In the genomic region with DNA sequence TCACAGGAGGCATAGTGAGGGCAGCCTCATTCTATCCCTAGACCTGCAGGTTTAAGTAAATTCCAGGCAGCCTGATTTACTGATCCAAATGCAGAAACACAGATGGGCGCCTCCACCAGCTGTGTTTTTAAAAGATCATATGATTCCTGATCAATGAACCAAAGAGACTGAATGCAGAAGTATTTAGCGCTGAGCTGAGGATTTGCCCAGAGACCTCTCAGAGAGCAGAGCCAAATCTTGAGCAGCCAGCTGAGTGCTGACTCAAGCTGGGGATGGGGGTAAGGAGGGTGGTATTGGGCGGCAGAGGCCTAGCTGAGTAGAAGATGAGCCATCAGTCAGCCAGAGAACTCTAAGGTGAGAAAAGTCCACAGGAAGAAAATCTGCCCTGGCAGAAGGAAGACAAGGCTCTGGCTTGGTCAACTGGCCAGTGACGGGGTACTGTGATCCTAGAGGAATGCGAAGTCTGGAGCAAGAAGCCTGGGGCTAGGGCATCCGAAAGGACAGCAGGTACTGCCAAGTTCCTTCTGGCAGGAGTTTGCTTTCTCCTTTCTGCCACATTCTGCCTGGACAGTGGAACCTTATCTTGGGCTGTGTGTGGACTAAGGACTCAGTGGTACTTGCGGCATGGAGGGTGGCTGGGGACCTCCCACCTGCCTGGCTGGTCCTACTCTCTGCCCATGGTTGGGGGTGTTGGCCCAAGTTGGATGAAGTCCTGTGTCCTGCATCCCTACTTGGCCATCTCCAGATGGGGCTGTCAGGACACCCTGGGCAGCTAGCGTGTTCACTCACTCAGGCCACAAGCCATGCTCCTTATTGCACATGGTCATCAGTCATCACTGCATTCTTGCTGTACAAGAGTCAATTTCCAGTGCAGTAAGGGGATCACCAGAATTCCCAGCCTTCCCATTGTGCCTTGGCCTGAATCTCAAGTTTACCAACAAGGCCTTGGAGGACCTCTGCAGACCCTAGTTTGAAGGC, we compare ENCODE assay signal across 1 cellular context.
TF ChIP-seq lines count a peak whose summit lies in the region.

No MANE protein-coding gene starts in this region.

TF ChIP-seq in GM23338, 12 proteins besides CTCF, POLR2A, EP300 and RAD21 (continued from another document):
- TF ChIP-seq JUNB (IDR thresholded peaks at IDR 0.05; ENCODE audit: unreplicated experiment) = no peak
- TF ChIP-seq POLR2AphosphoS5 (IDR thresholded peaks at IDR 0.05; ENCODE audit: low read depth) = no peak
- TF ChIP-seq EZH2phosphoT487 (IDR thresholded peaks at IDR 0.05; ENCODE audit: unreplicated experiment) = no peak
- no peak for TF ChIP-seq STAT1 (IDR thresholded peaks at IDR 0.05; ENCODE audit: unreplicated experiment)
- TF ChIP-seq, protein P1, sequence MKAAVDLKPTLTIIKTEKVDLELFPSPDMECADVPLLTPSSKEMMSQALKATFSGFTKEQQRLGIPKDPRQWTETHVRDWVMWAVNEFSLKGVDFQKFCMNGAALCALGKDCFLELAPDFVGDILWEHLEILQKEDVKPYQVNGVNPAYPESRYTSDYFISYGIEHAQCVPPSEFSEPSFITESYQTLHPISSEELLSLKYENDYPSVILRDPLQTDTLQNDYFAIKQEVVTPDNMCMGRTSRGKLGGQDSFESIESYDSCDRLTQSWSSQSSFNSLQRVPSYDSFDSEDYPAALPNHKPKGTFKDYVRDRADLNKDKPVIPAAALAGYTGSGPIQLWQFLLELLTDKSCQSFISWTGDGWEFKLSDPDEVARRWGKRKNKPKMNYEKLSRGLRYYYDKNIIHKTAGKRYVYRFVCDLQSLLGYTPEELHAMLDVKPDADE (IDR thresholded peaks at IDR 0.05) = no peak
- TF ChIP-seq CREB1 (CRISPR knock-in tag; IDR thresholded peaks at IDR 0.05; ENCODE audit: low read depth) = no peak
- TF ChIP-seq, protein P2, sequence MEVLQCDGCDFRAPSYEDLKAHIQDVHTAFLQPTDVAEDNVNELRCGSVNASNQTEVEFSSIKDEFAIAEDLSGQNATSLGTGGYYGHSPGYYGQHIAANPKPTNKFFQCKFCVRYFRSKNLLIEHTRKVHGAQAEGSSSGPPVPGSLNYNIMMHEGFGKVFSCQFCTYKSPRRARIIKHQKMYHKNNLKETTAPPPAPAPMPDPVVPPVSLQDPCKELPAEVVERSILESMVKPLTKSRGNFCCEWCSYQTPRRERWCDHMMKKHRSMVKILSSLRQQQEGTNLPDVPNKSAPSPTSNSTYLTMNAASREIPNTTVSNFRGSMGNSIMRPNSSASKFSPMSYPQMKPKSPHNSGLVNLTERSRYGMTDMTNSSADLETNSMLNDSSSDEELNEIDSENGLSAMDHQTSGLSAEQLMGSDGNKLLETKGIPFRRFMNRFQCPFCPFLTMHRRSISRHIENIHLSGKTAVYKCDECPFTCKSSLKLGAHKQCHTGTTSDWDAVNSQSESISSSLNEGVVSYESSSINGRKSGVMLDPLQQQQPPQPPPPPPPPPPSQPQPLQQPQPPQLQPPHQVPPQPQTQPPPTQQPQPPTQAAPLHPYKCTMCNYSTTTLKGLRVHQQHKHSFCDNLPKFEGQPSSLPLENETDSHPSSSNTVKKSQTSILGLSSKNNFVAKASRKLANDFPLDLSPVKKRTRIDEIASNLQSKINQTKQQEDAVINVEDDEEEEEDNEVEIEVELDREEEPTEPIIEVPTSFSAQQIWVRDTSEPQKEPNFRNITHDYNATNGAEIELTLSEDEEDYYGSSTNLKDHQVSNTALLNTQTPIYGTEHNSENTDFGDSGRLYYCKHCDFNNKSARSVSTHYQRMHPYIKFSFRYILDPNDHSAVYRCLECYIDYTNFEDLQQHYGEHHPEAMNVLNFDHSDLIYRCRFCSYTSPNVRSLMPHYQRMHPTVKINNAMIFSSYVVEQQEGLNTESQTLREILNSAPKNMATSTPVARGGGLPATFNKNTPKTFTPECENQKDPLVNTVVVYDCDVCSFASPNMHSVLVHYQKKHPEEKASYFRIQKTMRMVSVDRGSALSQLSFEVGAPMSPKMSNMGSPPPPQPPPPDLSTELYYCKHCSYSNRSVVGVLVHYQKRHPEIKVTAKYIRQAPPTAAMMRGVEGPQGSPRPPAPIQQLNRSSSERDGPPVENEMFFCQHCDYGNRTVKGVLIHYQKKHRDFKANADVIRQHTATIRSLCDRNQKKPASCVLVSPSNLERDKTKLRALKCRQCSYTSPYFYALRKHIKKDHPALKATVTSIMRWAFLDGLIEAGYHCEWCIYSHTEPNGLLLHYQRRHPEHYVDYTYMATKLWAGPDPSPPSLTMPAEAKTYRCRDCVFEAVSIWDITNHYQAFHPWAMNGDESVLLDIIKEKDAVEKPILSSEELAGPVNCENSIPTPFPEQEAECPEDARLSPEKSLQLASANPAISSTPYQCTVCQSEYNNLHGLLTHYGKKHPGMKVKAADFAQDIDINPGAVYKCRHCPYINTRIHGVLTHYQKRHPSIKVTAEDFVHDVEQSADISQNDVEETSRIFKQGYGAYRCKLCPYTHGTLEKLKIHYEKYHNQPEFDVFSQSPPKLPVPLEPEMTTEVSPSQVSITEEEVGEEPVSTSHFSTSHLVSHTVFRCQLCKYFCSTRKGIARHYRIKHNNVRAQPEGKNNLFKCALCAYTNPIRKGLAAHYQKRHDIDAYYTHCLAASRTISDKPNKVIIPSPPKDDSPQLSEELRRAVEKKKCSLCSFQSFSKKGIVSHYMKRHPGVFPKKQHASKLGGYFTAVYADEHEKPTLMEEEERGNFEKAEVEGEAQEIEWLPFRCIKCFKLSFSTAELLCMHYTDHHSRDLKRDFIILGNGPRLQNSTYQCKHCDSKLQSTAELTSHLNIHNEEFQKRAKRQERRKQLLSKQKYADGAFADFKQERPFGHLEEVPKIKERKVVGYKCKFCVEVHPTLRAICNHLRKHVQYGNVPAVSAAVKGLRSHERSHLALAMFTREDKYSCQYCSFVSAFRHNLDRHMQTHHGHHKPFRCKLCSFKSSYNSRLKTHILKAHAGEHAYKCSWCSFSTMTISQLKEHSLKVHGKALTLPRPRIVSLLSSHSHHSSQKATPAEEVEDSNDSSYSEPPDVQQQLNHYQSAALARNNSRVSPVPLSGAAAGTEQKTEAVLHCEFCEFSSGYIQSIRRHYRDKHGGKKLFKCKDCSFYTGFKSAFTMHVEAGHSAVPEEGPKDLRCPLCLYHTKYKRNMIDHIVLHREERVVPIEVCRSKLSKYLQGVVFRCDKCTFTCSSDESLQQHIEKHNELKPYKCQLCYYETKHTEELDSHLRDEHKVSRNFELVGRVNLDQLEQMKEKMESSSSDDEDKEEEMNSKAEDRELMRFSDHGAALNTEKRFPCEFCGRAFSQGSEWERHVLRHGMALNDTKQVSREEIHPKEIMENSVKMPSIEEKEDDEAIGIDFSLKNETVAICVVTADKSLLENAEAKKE (CRISPR knock-in tag; IDR thresholded peaks at IDR 0.05) = no peak
